In genomic region chr2:181977661-181978350, GRCh38 we compare ENCODE assay signal across 10 cellular contexts. TPM values are rescaled to one million over a fixed set of nuclear protein-coding genes. Genes with fewer than 3 reads are reported as not detected.
DNase-seq lines count a peak whose midpoint lies in the region; ATAC-seq and TF ChIP-seq lines count a peak whose summit lies in the region.
"Had no signal": no experiment of that assay in that cellular context is flagged by ENCODE, and none has a peak within 500 bp of the region (broad histone marks: within the 10 kb centered on the region; RNA-seq: fewer than 3 reads in every experiment).

No MANE protein-coding gene starts in this region.

- CTCF ChIA-PET in HCT116 (lab: Charles Lee), result no interaction called here

- H3K4me1 ChIP-seq in HCT116 (ENCODE audit: control insufficient read depth in 1 of 2, insufficient read depth in 2 of 2, low read length in 2 of 2) (peaks cover 0 to 18% of the 10 kb centered on the region in 2 experiments; a peak in 2 of 4 replicates), RWPE2 (ENCODE audit: insufficient read depth, poor library complexity, severe bottlenecking) (peaks cover 15% of the 10 kb centered on the region), osteoblast (ENCODE audit: insufficient read depth, low read length) (peaks cover 3% of the 10 kb centered on the region), heart left ventricle (no peaks in the 10 kb centered on the region), tibial nerve (no peaks in the 10 kb centered on the region)

- H3K27ac ChIP-seq in HCT116 (ENCODE audit: low read depth, low read length), result no peak overlapping the region
- H3K27ac ChIP-seq in RWPE2 (ENCODE audit: poor library complexity, severe bottlenecking), result peak overlapping the region; percentile 41
- no peak overlapping the region for H3K27ac ChIP-seq in osteoblast (ENCODE audit: low read depth, low read length)
- no peak overlapping the region for H3K27ac ChIP-seq in heart left ventricle
- H3K27ac ChIP-seq in tibial nerve, result no peak overlapping the region

- TF ChIP-seq CTCF in HCT116 (IDR thresholded peaks at IDR 0.05 in 2 of 3, conservative IDR thresholded peaks at IDR 0.05 in 1 of 3; ENCODE audit: borderline replicate concordance in 1 of 3, insufficient read depth in 1 of 3, low read depth in 2 of 3, low read length in 2 of 3) (no peak), RWPE2 (IDR thresholded peaks at IDR 0.05; ENCODE audit: poor library complexity, severe bottlenecking) (no peak), osteoblast (IDR thresholded peaks at IDR 0.05; ENCODE audit: extremely low read depth, low read depth, low read length) (no peak), heart left ventricle (IDR thresholded peaks at IDR 0.05) (no peak), tibial nerve (IDR thresholded peaks at IDR 0.05) (no peak)

- DNase-seq in HCT116 (ENCODE audit: low read depth, low spot score), result no peak
- peak; percentile 73 for DNase-seq in RWPE2 (ENCODE audit: low spot score)
- DNase-seq in osteoblast (ENCODE audit: insufficient read length, low spot score, missing footprints), result no peak
- DNase-seq in mesenteric fat pad (ENCODE audit: low spot score), result no peak
- no peak for DNase-seq in heart left ventricle
- DNase-seq in tibial nerve (ENCODE audit: low spot score in 2 of 2), result no peak
- DNase-seq: natural killer cell, NCI-H1105 treated with DMSO at 0.1 percent for 48 hours, SW 1271 had no signal

- peak; percentile 67 for ATAC-seq in GM18502 (IDR thresholded peaks at IDR 0.05; ENCODE audit: poor library complexity, unreplicated experiment)
- ATAC-seq in HCT116, result peak; percentile 57
- peak; percentile 86 for ATAC-seq in RWPE2 (ENCODE audit: low read depth)
- ATAC-seq in heart left ventricle, result no peak
- ATAC-seq: natural killer cell had no signal

- peak overlapping the region; percentile 33 for H3K4me2 ChIP-seq in HCT116 (ENCODE audit: low read length)
- no peak overlapping the region for H3K4me2 ChIP-seq in osteoblast (ENCODE audit: insufficient read depth, low read length)

- H3K27me3 ChIP-seq in HCT116 (ENCODE audit: insufficient read depth, low read length) (no peaks in the 10 kb centered on the region), RWPE2 (ENCODE audit: insufficient read depth, poor library complexity, severe bottlenecking) (no peaks in the 10 kb centered on the region), osteoblast (ENCODE audit: insufficient read depth, low read length) (no peaks in the 10 kb centered on the region), heart left ventricle (no peaks in the 10 kb centered on the region), tibial nerve (no peaks in the 10 kb centered on the region)

- H3K4me3 ChIP-seq in HCT116 (replicated peaks in 1 of 2; ENCODE audit: low read depth in 1 of 2, low read length in 2 of 2), result no peak overlapping the region
- H3K4me3 ChIP-seq in RWPE2 (ENCODE audit: severe bottlenecking), result no peak overlapping the region
- no peak overlapping the region for H3K4me3 ChIP-seq in osteoblast (ENCODE audit: insufficient read depth, low read length)
- H3K4me3 ChIP-seq in heart left ventricle, result no peak overlapping the region
- H3K4me3 ChIP-seq in tibial nerve, result no peak overlapping the region

- 62 to 78% (median 77%) methylated on average over 5 of the region's 5 CpGs for WGBS in heart left ventricle, 4 donors
- 90 to 93% methylated on average over 5 of the region's 5 CpGs for WGBS in tibial nerve, 2 donors

- BruUV-seq in HCT116 (replicated peaks; lab: Mats Ljungman, UMichigan), result no TSS peak

- TF ChIP-seq POLR2A in HCT116 (IDR thresholded peaks at IDR 0.05; ENCODE audit: borderline replicate concordance, extremely low read depth, insufficient read depth, insufficient read length) (no peak), heart left ventricle (IDR thresholded peaks at IDR 0.05) (no peak), tibial nerve (IDR thresholded peaks at IDR 0.05) (no peak)

- POLR2A ChIA-PET in HCT116 (lab: Charles Lee), result no interaction called here

- H2AFZ ChIP-seq in HCT116 (ENCODE audit: low read depth, low read length, poor library complexity, severe bottlenecking), result no peak overlapping the region
- peak overlapping the region; percentile 25 for H2AFZ ChIP-seq in osteoblast (ENCODE audit: low read length)

- H3K9me2 ChIP-seq in HCT116 (ENCODE audit: insufficient read depth), result no peaks in the 10 kb centered on the region

- no peak overlapping the region for H3K9ac ChIP-seq in HCT116 (ENCODE audit: low read length)

- TF ChIP-seq RAD21 in HCT116 (IDR thresholded peaks at IDR 0.05; ENCODE audit: low read depth), result no peak

- no peak for TF ChIP-seq EP300 in tibial nerve (IDR thresholded peaks at IDR 0.05)

- RAD21 ChIA-PET in HCT116 (lab: Charles Lee; ENCODE audit: low non-redundant PET in 1 of 2, low total read pairs in 2 of 2, uncharacterized antibody in 2 of 2, unreplicated experiment in 2 of 2), result no interaction called here

- no peaks in the 10 kb centered on the region for H3K79me2 ChIP-seq in HCT116 (ENCODE audit: insufficient read depth, low read length)
- no peaks in the 10 kb centered on the region for H3K79me2 ChIP-seq in osteoblast (ENCODE audit: insufficient read depth, low read length)

- H3K36me3 ChIP-seq in HCT116 (ENCODE audit: control insufficient read depth in 1 of 2, insufficient read depth in 2 of 2, low read length in 2 of 2), result no peaks in the 10 kb centered on the region
- H3K36me3 ChIP-seq in RWPE2 (ENCODE audit: low read depth), result no peaks in the 10 kb centered on the region
- no peaks in the 10 kb centered on the region for H3K36me3 ChIP-seq in osteoblast (ENCODE audit: insufficient read depth, low read length)
- no peaks in the 10 kb centered on the region for H3K36me3 ChIP-seq in heart left ventricle
- no peaks in the 10 kb centered on the region for H3K36me3 ChIP-seq in tibial nerve

- intact Hi-C loops in HCT116 (cut with micrococcal nuclease) (no loop called here), heart left ventricle (cut with DNase I) (loop anchor here in 2 of 10 donors (10.0 kb wide), 1 partner anchor 97 kb away; no protein-coding TSS in a partner anchor)

- H3K9me3 ChIP-seq in HCT116 (ENCODE audit: control insufficient read depth in 1 of 2, insufficient read depth in 1 of 2, low read depth in 1 of 2, low read length in 2 of 2), result no peaks in the 10 kb centered on the region
- H3K9me3 ChIP-seq in RWPE2 (ENCODE audit: severe bottlenecking), result no peaks in the 10 kb centered on the region
- no peaks in the 10 kb centered on the region for H3K9me3 ChIP-seq in osteoblast (ENCODE audit: low read depth, low read length)
- no peaks in the 10 kb centered on the region for H3K9me3 ChIP-seq in heart left ventricle
- no peaks in the 10 kb centered on the region for H3K9me3 ChIP-seq in tibial nerve

- H4K20me1 ChIP-seq in HCT116 (ENCODE audit: insufficient read depth) (no peaks in the 10 kb centered on the region), osteoblast (ENCODE audit: insufficient read depth, low read length) (no peaks in the 10 kb centered on the region)

TF ChIP-seq in HCT116, 20 proteins besides CTCF, POLR2A, EP300 and RAD21 (continues in another document):
- no peak for TF ChIP-seq ZFX (IDR thresholded peaks at IDR 0.05)
- no peak for TF ChIP-seq SIN3A (IDR thresholded peaks at IDR 0.05; ENCODE audit: low read depth)
- TF ChIP-seq SP1 (IDR thresholded peaks at IDR 0.05; ENCODE audit: low read depth), result no peak
- no peak for TF ChIP-seq YY1 (IDR thresholded peaks at IDR 0.05; ENCODE audit: extremely low read depth, insufficient replicate concordance, low read depth, low read length)
- TF ChIP-seq FOSL1 (IDR thresholded peaks at IDR 0.05; ENCODE audit: low read depth), result peak; percentile 36; the same call in 1 of the 2 replicates
- TF ChIP-seq ZNF274 (IDR thresholded peaks at IDR 0.05; ENCODE audit: low read depth, low read length), result no peak
- TF ChIP-seq ZBTB33 (IDR thresholded peaks at IDR 0.05; ENCODE audit: extremely low read depth, insufficient replicate concordance, low read length), result no peak
- TF ChIP-seq POLR2AphosphoS5 (IDR thresholded peaks at IDR 0.05; ENCODE audit: low read depth, low read length), result no peak
- no peak for TF ChIP-seq CEBPB (IDR thresholded peaks at IDR 0.05; ENCODE audit: low read depth)
- peak; percentile 12 for TF ChIP-seq TCF7L2 (IDR thresholded peaks at IDR 0.05; ENCODE audit: borderline replicate concordance, extremely low read depth, insufficient read depth, insufficient read length)

RNA-seq across cellular contexts. Expression of gene PPP1R1C, which starts 7.8 kb away (rescaled TPM):
- total RNA-seq in HCT116 (2021; ENCODE audit: unreplicated experiment) (17.8 TPM), osteoblast (0.29 and 0.36 TPM in 2 replicates), mesenteric fat pad (not detected), heart left ventricle (10 to 100 TPM; 14.8 to 44.5 (median 23.4) TPM), tibial nerve (1 to 10 TPM in 3 of 4 donors, under 1 TPM in 1; 0.87 to 8.8 (median 4.1) TPM)
- 21.5 and 28.7 TPM in 2 replicates for polyA plus RNA-seq in HCT116 (2012)
- polyA plus RNA-seq in heart left ventricle, result 10 to 100 TPM in 1 of 2 donors, 1 to 10 TPM in 1; 2.9 to 18.7 TPM
- total RNA-seq: natural killer cell had no signal

Comparison
In these comparisons a context has a peak if more than half of its experiments do, and no peak if none do; other contexts are left out.
1. ATAC-seq: peak in GM18502 (single experiment), HCT116 (single experiment) and RWPE2 (single experiment); none in heart left ventricle (0 of 4).